12 cellular contexts compared by ENCODE assay signal in the genomic region with DNA sequence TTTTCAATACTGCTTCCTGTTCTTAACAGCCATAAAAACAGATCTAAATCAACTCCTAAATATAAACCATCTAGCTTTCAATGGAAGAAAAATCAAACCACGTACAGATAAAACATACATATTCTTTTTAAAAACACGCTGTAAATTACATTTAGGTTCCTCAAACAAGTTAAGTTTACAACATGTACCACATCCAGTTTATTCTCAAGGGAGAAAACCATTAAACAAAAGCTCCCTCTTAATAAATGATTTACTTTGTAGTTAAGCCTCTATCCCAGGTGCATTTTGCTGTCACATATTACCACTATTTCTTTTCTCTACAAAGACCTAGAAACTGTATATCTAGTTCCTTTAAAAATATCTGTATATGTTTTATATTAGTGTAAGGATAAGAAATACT. TPM values are rescaled to one million over a fixed set of nuclear protein-coding genes. Genes with fewer than 3 reads are reported as not detected.
A peak's percentile ranks its signal among the peaks of the same experiment; 100 is the strongest.
DNase-seq lines count a peak whose midpoint lies in the region; ATAC-seq, FAIRE-seq and TF ChIP-seq lines count a peak whose summit lies in the region.
"Had no signal": no experiment of that assay in that cellular context is flagged by ENCODE, and none has a peak within 500 bp of the region (broad histone marks: within the 10 kb centered on the region; RNA-seq: fewer than 3 reads in every experiment).

No MANE protein-coding gene starts in this region.

- H3K36me3 ChIP-seq in astrocyte (ENCODE audit: insufficient read depth, low read length): no peaks in the 10 kb centered on the region
- H3K36me3 ChIP-seq in lower lobe of right lung: no peaks in the 10 kb centered on the region

- TF ChIP-seq CTCF in astrocyte (IDR thresholded peaks at IDR 0.05; ENCODE audit: insufficient read depth, low read depth, low read length) (no peak), lower lobe of right lung (IDR thresholded peaks at IDR 0.05) (no peak), RWPE1 (conservative IDR thresholded peaks at IDR 0.05; ENCODE audit: low read depth) (no peak)

- H3K4me1 ChIP-seq in astrocyte (ENCODE audit: insufficient read depth, low read length) (peaks cover 11% of the 10 kb centered on the region), lower lobe of right lung (peaks cover 63% of the 10 kb centered on the region)

- no peaks in the 10 kb centered on the region for H3K9me3 Mint-ChIP-seq in astrocyte (ENCODE audit: unreplicated experiment)
- H3K9me3 Mint-ChIP-seq: CD8-positive, alpha-beta T cell had no signal

- H3K27me3 Mint-ChIP-seq in astrocyte (ENCODE audit: low read depth, unreplicated experiment): no peaks in the 10 kb centered on the region

- no peak overlapping the region for H3K9ac ChIP-seq in astrocyte (ENCODE audit: low read length)

- in situ Hi-C loops in ACHN (cut with HindIII; ENCODE audit: low pct_ligation_motif_present, low pct_unique_long_range_greater_than_20kb, low sequenced_read_pairs): loop anchor here (25.0 kb wide), 2 partner anchors 168 to 293 kb away; no protein-coding TSS in a partner anchor

- H3K4me1 Mint-ChIP-seq in astrocyte (ENCODE audit: low read depth, unreplicated experiment): peaks cover 15% of the 10 kb centered on the region

- H3K4me3 Mint-ChIP-seq in astrocyte (ENCODE audit: unreplicated experiment): peak overlapping the region; percentile 63

- POLR2A ChIA-PET in RWPE1 (lab: Yijun Ruan, JAX; ENCODE audit: low non-redundant PET): no interaction called here

- DNase-seq in ACHN: peak; percentile 27
- no peak for DNase-seq in GM19239 (ENCODE audit: insufficient read length, low spot score)
- no peak for DNase-seq in astrocyte (ENCODE audit: low read depth)
- DNase-seq in lower lobe of right lung: no peak
- DNase-seq in DMS153 treated with DMSO at 0.1 percent for 48 hours (lab: John Stamatoyannopoulos, UW; ENCODE audit: unreplicated experiment): no peak
- no peak for DNase-seq in activated T-cell treated with anti-CD3 and anti-CD28 coated beads, Interleukin-2, amount 50 U/mL, for 48 hours
- DNase-seq in mucosa of gallbladder (ENCODE audit: low spot score): no peak
- no peak for DNase-seq in RWPE1 (ENCODE audit: low spot score)
- DNase-seq: activated CD4-positive, alpha-beta T cell treated with anti-CD3 and anti-CD28 coated beads, Interleukin-2, amount 50 U/mL, for 48 hours; CD8-positive, alpha-beta T cell; effector CD4-positive, alpha-beta T cell had no signal

- CTCF ChIA-PET in RWPE1 (lab: Yijun Ruan, JAX): no interaction called here

- H2AFZ ChIP-seq in astrocyte (ENCODE audit: low read depth, low read length): no peak overlapping the region

- H3K4me3 ChIP-seq in astrocyte (ENCODE audit: insufficient read depth, low read depth, low read length) (no peak overlapping the region), lower lobe of right lung (no peak overlapping the region)

- no peak for ATAC-seq in lower lobe of right lung
- ATAC-seq: CD8-positive, alpha-beta T cell; sciatic nerve had no signal

- no peaks in the 10 kb centered on the region for H3K27me3 ChIP-seq in astrocyte (ENCODE audit: insufficient read depth, low read length)
- H3K27me3 ChIP-seq in lower lobe of right lung (ENCODE audit: low read depth): no peaks in the 10 kb centered on the region

- H3K27ac ChIP-seq in astrocyte (ENCODE audit: low read depth, low read length) (no peak overlapping the region), lower lobe of right lung (peak overlapping the region; percentile 37), RWPE1 (no peak overlapping the region)

- peaks cover 77% of the 10 kb centered on the region for H3K79me2 ChIP-seq in astrocyte (ENCODE audit: insufficient read depth, low read length)

- peaks cover 61% of the 10 kb centered on the region for H4K20me1 ChIP-seq in astrocyte (ENCODE audit: insufficient read depth, low read length)

- intact Hi-C loops in lower lobe of right lung (cut with DNase I): no loop called here

- H3K4me2 ChIP-seq in astrocyte (ENCODE audit: low read length): peak overlapping the region; percentile 33

- FAIRE-seq in GM19239 (lab: Jason Lieb, UNC) (peak; percentile 84), astrocyte (lab: Jason Lieb, UNC) (no peak)

- no peaks in the 10 kb centered on the region for H3K9me3 ChIP-seq in astrocyte (ENCODE audit: insufficient read depth, low read depth, low read length)
- no peaks in the 10 kb centered on the region for H3K9me3 ChIP-seq in lower lobe of right lung

- no peak overlapping the region for H3K27ac Mint-ChIP-seq in astrocyte (ENCODE audit: unreplicated experiment)
- H3K27ac Mint-ChIP-seq: CD8-positive, alpha-beta T cell had no signal

- H3K36me3 Mint-ChIP-seq in astrocyte (ENCODE audit: low read depth, unreplicated experiment): peaks cover under 1% of the 10 kb centered on the region

RNA-seq across cellular contexts. Expression of a gene that starts 3.1 kb away (rescaled TPM):
- 89.2 and 93.9 TPM in 2 replicates for total RNA-seq in astrocyte
- total RNA-seq in lower lobe of right lung: 126 TPM
- total RNA-seq in mucosa of gallbladder: 117 TPM

RNA-seq across cellular contexts. Expression of a gene that starts 35.4 kb away (rescaled TPM):
- total RNA-seq in astrocyte: 11.3 and 12.5 TPM in 2 replicates
- total RNA-seq in lower lobe of right lung: 12.9 TPM
- total RNA-seq in mucosa of gallbladder: 15.3 TPM
